7 cellular contexts compared by ENCODE assay signal in genomic region chrX:103831803-103832544, GRCh38. TPM values are rescaled to one million over a fixed set of nuclear protein-coding genes. Genes with fewer than 3 reads are reported as not detected.
DNase-seq lines count a peak whose midpoint lies in the region; ATAC-seq and TF ChIP-seq lines count a peak whose summit lies in the region.

RAB9B (minus strand) TSS chrX:103832257; CDS start chrX:103825784, 6,473 bp downstream.

- H4K8ac ChIP-seq in mesendoderm (ENCODE audit: low read depth, low read length), result no peak within 1 kb of the TSS

- no peak within 1 kb of the TSS for H4K5ac ChIP-seq in mesendoderm (ENCODE audit: low read length)

- TF ChIP-seq POLR2A in GM18505 (IDR thresholded peaks at IDR 0.05; ENCODE audit: borderline replicate concordance, extremely low read depth, insufficient read depth, insufficient read length), result no peak

- H3K36me3 Mint-ChIP-seq in effector memory CD8-positive, alpha-beta T cell (ENCODE audit: insufficient read depth), result no peaks in the 10 kb centered on the region

- peaks cover 5 to 6% of the 10 kb centered on the region in 2 donors for H3K4me1 Mint-ChIP-seq in effector memory CD8-positive, alpha-beta T cell (ENCODE audit: low read depth in 2 of 2)

- H3K4me3 ChIP-seq in mesendoderm (ENCODE audit: low read length), result peak within 1 kb of the TSS; percentile 32

- H3K36me3 ChIP-seq in mesendoderm (ENCODE audit: control insufficient read depth, insufficient read depth, low read length), result no peaks in the 10 kb centered on the region

- H3K4ac ChIP-seq in mesendoderm (ENCODE audit: low read depth, low read length), result no peak within 1 kb of the TSS

- no peak within 1 kb of the TSS for H2AK5ac ChIP-seq in mesendoderm (ENCODE audit: low read length)

- no peak within 1 kb of the TSS for H3K23ac ChIP-seq in mesendoderm (ENCODE audit: low read length)

- no peaks in the 10 kb centered on the region for H3K4me1 ChIP-seq in mesendoderm (ENCODE audit: control insufficient read depth, low read depth, low read length)

- no peak within 1 kb of the TSS for H2BK5ac ChIP-seq in mesendoderm (ENCODE audit: low read length)

- no peaks in the 10 kb centered on the region for H3K9me3 Mint-ChIP-seq in effector memory CD8-positive, alpha-beta T cell

- ATAC-seq in GM18505 (IDR thresholded peaks at IDR 0.05; ENCODE audit: unreplicated experiment) (peak; percentile 91), HG02840 (IDR thresholded peaks at IDR 0.05; ENCODE audit: low FRiP score, unreplicated experiment) (peak; percentile 89)
- peak; percentile 76 for ATAC-seq in effector memory CD8-positive, alpha-beta T cell (replicated peaks)

- H3K27me3 Mint-ChIP-seq in effector memory CD8-positive, alpha-beta T cell, result peaks cover 27 to 32% of the 10 kb centered on the region in 2 donors

- peak within 1 kb of the TSS; percentile 38 for H3K9ac ChIP-seq in mesendoderm (ENCODE audit: low read length)

- peak within 1 kb of the TSS; percentile 5 to 63 for H3K27ac Mint-ChIP-seq in effector memory CD8-positive, alpha-beta T cell

- no peak within 1 kb of the TSS for H3K27ac ChIP-seq in mesendoderm (ENCODE audit: low read depth, low read length)

- H2BK15ac ChIP-seq in mesendoderm (replicated peaks; ENCODE audit: low read depth), result no peak within 1 kb of the TSS

- peak; percentile 11 for DNase-seq in NCI-H2081 treated with DMSO at 0.1 percent for 48 hours (lab: John Stamatoyannopoulos, UW)
- DNase-seq in activated CD8-positive, alpha-beta memory T cell treated with anti-CD3 and anti-CD28 coated beads for 24 hours, result peak; percentile 78
- peak; percentile 1 to 11 (median 8) for DNase-seq in effector memory CD8-positive, alpha-beta T cell
- peak; percentile 66 for DNase-seq in mesendoderm
- DNase-seq in stimulated activated CD8-positive, alpha-beta memory T cell treated with anti-CD3 and anti-CD28 coated beads, Interleukin-4, amount 100 ng/mL, for 24 hours (ENCODE audit: low read depth), result peak; percentile 50

- peak within 1 kb of the TSS; percentile 85 to 91 for H3K4me3 Mint-ChIP-seq in effector memory CD8-positive, alpha-beta T cell

- no CpG with 5 or more reads among the region's 54 CpGs for WGBS in mesendoderm (ENCODE audit: extremely low coverage, insufficient coverage, low lambda C conversion rate)

- no peaks in the 10 kb centered on the region for H3K27me3 ChIP-seq in mesendoderm (ENCODE audit: insufficient read depth, low read length, poor library complexity)

- no peak within 1 kb of the TSS for H2BK120ac ChIP-seq in mesendoderm (ENCODE audit: low read depth, low read length)

- peak within 1 kb of the TSS; percentile 74 for H3K4me2 ChIP-seq in mesendoderm (ENCODE audit: low read length)

- no peaks in the 10 kb centered on the region for H3K79me2 ChIP-seq in mesendoderm (ENCODE audit: control insufficient read depth, insufficient read depth, low read length)

- no peaks in the 10 kb centered on the region for H3K79me1 ChIP-seq in mesendoderm (ENCODE audit: low read length)

- H3K56ac ChIP-seq in mesendoderm (ENCODE audit: low read length), result peak within 1 kb of the TSS; percentile 64

- H3K18ac ChIP-seq in mesendoderm (ENCODE audit: low read length), result no peak within 1 kb of the TSS

RNA-seq across cellular contexts. Expression of gene RAB9B, which starts in this region (rescaled TPM):
- 0.22 TPM for polyA plus RNA-seq in mesendoderm (2013, experiment 1 of 2)
- 0.28 TPM for polyA plus RNA-seq in mesendoderm (2013, experiment 2 of 2)

Comparison
In these comparisons a context has a peak if more than half of its experiments do, and no peak if none do; other contexts are left out.
1. DNase-seq: peak in every context shown above with its lines; median percentile 78 in activated CD8-positive, alpha-beta memory T cell treated with anti-CD3 and anti-CD28 coated beads for 24 hours; 66 in mesendoderm; 50 in stimulated activated CD8-positive, alpha-beta memory T cell treated with anti-CD3 and anti-CD28 coated beads, Interleukin-4, amount 100 ng/mL, for 24 hours; 11 in NCI-H2081 treated with DMSO at 0.1 percent for 48 hours; 8 in effector memory CD8-positive, alpha-beta T cell.